ENCODE assay signal across 15 cellular contexts in genomic region chr1:162755306-162755705, GRCh38. TPM values are rescaled to one million over a fixed set of nuclear protein-coding genes. Genes with fewer than 3 reads are reported as not detected.
A peak's percentile ranks its signal among the peaks of the same experiment; 100 is the strongest.
DNase-seq lines count a peak whose midpoint lies in the region; ATAC-seq and TF ChIP-seq lines count a peak whose summit lies in the region.
"Had no signal": no experiment of that assay in that cellular context is flagged by ENCODE, and none has a peak within 500 bp of the region (broad histone marks: within the 10 kb centered on the region; RNA-seq: fewer than 3 reads in every experiment).

No MANE protein-coding gene starts in this region.

- no peak overlapping the region for H3K4me3 ChIP-seq in foreskin fibroblast (ENCODE audit: low read depth in 1 of 2, low read length in 2 of 2)

- TF ChIP-seq CTCF in HFFc6 (IDR thresholded peaks at IDR 0.05), result peak; percentile 23; the same call in 1 of the 2 replicates
- no peak for TF ChIP-seq CTCF in foreskin fibroblast (IDR thresholded peaks at IDR 0.05; ENCODE audit: low read depth, low read length)

- no peak overlapping the region; the same call in 1 of the 2 replicates for H3K27ac Mint-ChIP-seq in HFFc6

- no peak overlapping the region for H3K4me3 Mint-ChIP-seq in HFFc6

- peaks cover 29% of the 10 kb centered on the region for H3K36me3 Mint-ChIP-seq in HFFc6 (ENCODE audit: low read depth)

- H3K9me3 Mint-ChIP-seq in HFFc6, result no peaks in the 10 kb centered on the region; the same call in 1 of the 2 replicates

- H3K27me3 Mint-ChIP-seq in HFFc6 (ENCODE audit: insufficient read depth), result peaks cover 3% of the 10 kb centered on the region; the same call in 1 of the 2 replicates

- ATAC-seq in HG02973 (IDR thresholded peaks at IDR 0.05; ENCODE audit: unreplicated experiment), result no peak
- ATAC-seq: Right ventricle myocardium inferior had no signal

- no peaks in the 10 kb centered on the region for H3K4me1 Mint-ChIP-seq in HFFc6 (ENCODE audit: low read depth)

- DNase-seq in Daoy (ENCODE audit: low read depth) (peak; percentile 19), HFFc6 (peak; percentile 31), RPMI7951 (ENCODE audit: low read depth) (peak; percentile 86), foreskin fibroblast (peak; percentile 16 to 37), NCI-H1417 treated with DMSO at 0.1 percent for 48 hours (lab: John Stamatoyannopoulos, UW) (no peak), medulla oblongata (ENCODE audit: extremely low spot score) (no peak)
- no peak for DNase-seq in activated naive CD4-positive, alpha-beta T cell treated with Interleukin-2 at 50 U/mL for 16 hours
- DNase-seq: GDM1, Kasumi-1, NCI-H1417, NCI-H2029, NCI-H526, SK-N-SH had no signal

RNA-seq across cellular contexts. Expression of gene HSD17B7, which starts 35.2 kb away (rescaled TPM):
- total RNA-seq in Daoy (2014; rRNA removed; shearing (Covaris generic)), result 10.6 and 11.8 TPM in 2 replicates
- total RNA-seq in HFFc6 (2021; fragmentation: NEBNext Ultra II Directional; extraction: Animal tissue kit (Norgen Biotek cat#: 25700)), result 1 to 10 TPM; 3.1 to 6.2 (median 4.4) TPM
- total RNA-seq in RPMI7951 (2014; rRNA removed; shearing (Covaris generic)), result 13.3 and 14.4 TPM in 2 replicates

Comparison
In these comparisons a context has a peak if more than half of its experiments do, and no peak if none do; other contexts are left out.
1. DNase-seq: peak in Daoy (single experiment), HFFc6 (single experiment), RPMI7951 (single experiment) and foreskin fibroblast (2 of 2); none in NCI-H1417 treated with DMSO at 0.1 percent for 48 hours (single experiment), medulla oblongata (single experiment) and activated naive CD4-positive, alpha-beta T cell treated with Interleukin-2 at 50 U/mL for 16 hours (single experiment).